Comparison of ENCODE assay signal across 17 cellular contexts in genomic region chr1:45669859-45670655, GRCh38. TPM values are rescaled to one million over a fixed set of nuclear protein-coding genes. Genes with fewer than 3 reads are reported as not detected.
DNase-seq lines count a peak whose midpoint lies in the region; ATAC-seq, FAIRE-seq and TF ChIP-seq lines count a peak whose summit lies in the region.
"Had no signal": no experiment of that assay in that cellular context is flagged by ENCODE, and none has a peak within 500 bp of the region (broad histone marks: within the 10 kb centered on the region; RNA-seq: fewer than 3 reads in every experiment).

No MANE protein-coding gene starts in this region.

- no peak for ATAC-seq in HG02870 (IDR thresholded peaks at IDR 0.05; ENCODE audit: unreplicated experiment)
- ATAC-seq in gastroesophageal sphincter: no peak
- no peak for ATAC-seq in GM21526 (IDR thresholded peaks at IDR 0.05; ENCODE audit: low FRiP score, unreplicated experiment)
- ATAC-seq: activated CD4-positive, alpha-beta T cell treated with anti-CD3 and anti-CD28 coated beads for 36 hours; heart left ventricle had no signal

- no peaks in the 10 kb centered on the region for H3K9me3 Mint-ChIP-seq in mesothelial cell of epicardium

- TF ChIP-seq POLR2A in gastroesophageal sphincter (IDR thresholded peaks at IDR 0.05) (no peak), esophagus squamous epithelium (IDR thresholded peaks at IDR 0.05) (no peak)

- no peak for TF ChIP-seq EP300 in gastroesophageal sphincter (IDR thresholded peaks at IDR 0.05)

- H3K9me3 ChIP-seq in gastroesophageal sphincter (no peaks in the 10 kb centered on the region), esophagus squamous epithelium (no peaks in the 10 kb centered on the region)
- H3K9me3 ChIP-seq: BE2C, heart left ventricle had no signal

- intact Hi-C loops in esophagus squamous epithelium (cut with DNase I): no loop called here

- H3K27me3 Mint-ChIP-seq in mesothelial cell of epicardium (ENCODE audit: low read depth): no peaks in the 10 kb centered on the region
- H3K27me3 Mint-ChIP-seq: activated CD4-positive, alpha-beta T cell treated with anti-CD3 and anti-CD28 coated beads for 36 hours had no signal

- H3K27me3 ChIP-seq in bronchial epithelial cell (ENCODE audit: control insufficient read depth, insufficient read depth, low read length) (no peaks in the 10 kb centered on the region), gastroesophageal sphincter (no peaks in the 10 kb centered on the region), esophagus squamous epithelium (no peaks in the 10 kb centered on the region)
- H3K27me3 ChIP-seq: BE2C, heart left ventricle, neural progenitor cell had no signal

- peaks cover 7% of the 10 kb centered on the region for H3K4me1 Mint-ChIP-seq in mesothelial cell of epicardium

- H3K4me3 Mint-ChIP-seq in mesothelial cell of epicardium: no peak overlapping the region
- H3K4me3 Mint-ChIP-seq: activated CD4-positive, alpha-beta T cell treated with anti-CD3 and anti-CD28 coated beads for 36 hours; neural progenitor cell had no signal

- WGBS in gastroesophageal sphincter (ENCODE audit: low coverage in 1 of 2), 2 donors: 35 to 70% methylated on average over 6 of the region's 6 CpGs
- 65 to 70% methylated on average over 6 of the region's 6 CpGs for WGBS in esophagus squamous epithelium, 2 donors

- TF ChIP-seq CTCF in bronchial epithelial cell (IDR thresholded peaks at IDR 0.05; ENCODE audit: insufficient read depth, low read length, severe bottlenecking): no peak
- no peak for TF ChIP-seq CTCF in mesothelial cell of epicardium (IDR thresholded peaks at IDR 0.05; ENCODE audit: unreplicated experiment)
- TF ChIP-seq CTCF in gastroesophageal sphincter (IDR thresholded peaks at IDR 0.05): no peak
- no peak for TF ChIP-seq CTCF in esophagus squamous epithelium (IDR thresholded peaks at IDR 0.05)

- no peak overlapping the region for H3K27ac ChIP-seq in gastroesophageal sphincter
- H3K27ac ChIP-seq in esophagus squamous epithelium: no peak overlapping the region
- H3K27ac ChIP-seq: neural progenitor cell, SK-N-MC had no signal

- H3K27ac Mint-ChIP-seq in mesothelial cell of epicardium: peak overlapping the region; percentile 15
- H3K27ac Mint-ChIP-seq: activated CD4-positive, alpha-beta T cell treated with anti-CD3 and anti-CD28 coated beads for 36 hours; neural progenitor cell had no signal

- H3K36me3 Mint-ChIP-seq in mesothelial cell of epicardium: peaks cover 5% of the 10 kb centered on the region

- H3K36me3 ChIP-seq in bronchial epithelial cell (ENCODE audit: control insufficient read depth, insufficient read depth, low read length): no peaks in the 10 kb centered on the region
- no peaks in the 10 kb centered on the region for H3K36me3 ChIP-seq in gastroesophageal sphincter
- H3K36me3 ChIP-seq in esophagus squamous epithelium: peaks cover 0 to 11% (median 0%) of the 10 kb centered on the region in 3 donors
- H3K36me3 ChIP-seq: BE2C, neural progenitor cell had no signal

- FAIRE-seq in bronchial epithelial cell (lab: Jason Lieb, UNC): no peak
- FAIRE-seq: keratinocyte had no signal

- H3K4me1 ChIP-seq in gastroesophageal sphincter (peaks cover 2 to 85% (median 5%) of the 10 kb centered on the region in 3 donors), esophagus squamous epithelium (peaks cover 0 to 63% (median 16%) of the 10 kb centered on the region in 3 donors)
- H3K4me1 ChIP-seq: BE2C, neural progenitor cell had no signal

- DNase-seq in AG08395 (ENCODE audit: low spot score): peak; percentile 11
- DNase-seq in GM03348 (ENCODE audit: low spot score): peak; percentile 14
- DNase-seq in bronchial epithelial cell (ENCODE audit: low read depth): peak; percentile 11
- DNase-seq in mesothelial cell of epicardium (ENCODE audit: low spot score in 2 of 2, unreplicated experiment in 2 of 2): no peak
- no peak for DNase-seq in esophagus squamous epithelium (lab: John Stamatoyannopoulos, UW)
- DNase-seq: activated CD4-positive, alpha-beta T cell treated with anti-CD3 and anti-CD28 coated beads for 36 hours; BE2C; heart left ventricle; NCI-H2081; NCI-H526; stimulated activated CD4-positive, alpha-beta T cell treated with anti-CD3 and anti-CD28 coated beads, Interleukin-2, amount 100 ng/mL, for 24 hours had no signal

- no peak overlapping the region for H3K4me3 ChIP-seq in bronchial epithelial cell (ENCODE audit: low read depth, low read length)
- H3K4me3 ChIP-seq in gastroesophageal sphincter: no peak overlapping the region
- no peak overlapping the region for H3K4me3 ChIP-seq in esophagus squamous epithelium
- H3K4me3 ChIP-seq: heart left ventricle, neural progenitor cell, SK-N-MC had no signal

RNA-seq across cellular contexts. Expression of gene GPBP1L1, which starts 16.3 kb away (rescaled TPM):
- total RNA-seq in bronchial epithelial cell (140 and 147 TPM in 2 replicates), mesothelial cell of epicardium (104 to 122 TPM (median 114 TPM) in 3 replicates), gastroesophageal sphincter (100 to 1,000 TPM in 3 of 4 donors, 10 to 100 TPM in 1; 98.6 to 147 (median 115) TPM), esophagus squamous epithelium (100 to 1,000 TPM in 2 of 4 donors, 10 to 100 TPM in 2; 67.3 to 139 (median 97.7) TPM)

RNA-seq across cellular contexts. Expression of gene TMEM69, which starts 17.9 kb away (rescaled TPM):
- total RNA-seq in bronchial epithelial cell (8.2 and 10.1 TPM in 2 replicates), mesothelial cell of epicardium (28.7 to 31.1 TPM (median 30.8 TPM) in 3 replicates), gastroesophageal sphincter (10 to 100 TPM; 10.6 to 27.1 (median 21.9) TPM), esophagus squamous epithelium (10 to 100 TPM; 12.0 to 52.7 (median 30.8) TPM)

RNA-seq across cellular contexts. Expression of gene CCDC17, which starts 46.2 kb away (rescaled TPM):
- total RNA-seq in bronchial epithelial cell (0.79 and 1.7 TPM in 2 replicates), mesothelial cell of epicardium (4.5 to 5.6 TPM (median 5.6 TPM) in 3 replicates), gastroesophageal sphincter (1 to 10 TPM; 1.2 to 4.7 (median 1.6) TPM), esophagus squamous epithelium (1 to 10 TPM in 3 of 4 donors, under 1 TPM in 1; 0.38 to 3.6 (median 2.4) TPM)

Comparison
In these comparisons a context has a peak if more than half of its experiments do, and no peak if none do; other contexts are left out.
1. DNase-seq: peak in AG08395 (single experiment), GM03348 (single experiment) and bronchial epithelial cell (single experiment); none in mesothelial cell of epicardium (0 of 2) and esophagus squamous epithelium (single experiment).